Comparison of ENCODE assay signal across 24 cellular contexts in genomic region chr10:60762554-60762953, GRCh38.
"Had no signal": no experiment of that assay in that cellular context is flagged by ENCODE, and none has a peak within 500 bp of the region (broad histone marks: within the 10 kb centered on the region; RNA-seq: fewer than 3 reads in every experiment).

No MANE protein-coding gene starts in this region.

- H3K4me3 ChIP-seq: pancreas, smooth muscle cell, tibial artery had no signal

- H3K27ac ChIP-seq: epithelial cell of prostate, foreskin keratinocyte, neutrophil, pancreas, tibial artery had no signal

- DNase-seq: activated CD4-positive, alpha-beta memory T cell treated with anti-CD3 and anti-CD28 coated beads, Interleukin-2, amount 10 ng/mL, durations not matched to agents 7 days and 5 days; activated CD4-positive, alpha-beta T cell treated with anti-CD3 and anti-CD28 coated beads for 48 hours; activated CD4-positive, CD25-positive, alpha-beta regulatory T cell; activated naive CD4-positive, alpha-beta T cell; activated naive CD8-positive, alpha-beta T cell treated with anti-CD3 and anti-CD28 coated beads, Interleukin-2, amount 10 ng/mL, durations not matched to agents 7 days and 5 days; activated T-cell treated with anti-CD3 and anti-CD28 coated beads, Interleukin-2, amount 50 U/mL, for 1 hour; amygdala; dermis blood vessel endothelial cell; effector memory CD8-positive, alpha-beta T cell; foreskin keratinocyte; glutamatergic neuron; hippocampal formation; left cardiac atrium; naive thymus-derived CD8-positive, alpha-beta T cell; pancreas; stimulated activated CD4-positive, alpha-beta T cell treated with anti-CD3 and anti-CD28 coated beads, Interleukin-4, amount 100 ng/mL, for 24 hours; stimulated activated naive B cell treated with anti-CD40 and anti-IgM and Interleukin-4, amounts not matched to agents 10 μg/mL and 1 μg/mL and 100 μg/mL, for 72 hours; substantia nigra; tibial artery had no signal

- ATAC-seq: activated T-helper 17 cell treated with anti-CD3 and anti-CD28 coated beads, Interleukin-2, amount 50 U/mL, for 72 hours; effector memory CD8-positive, alpha-beta T cell; foreskin keratinocyte; left cardiac atrium; naive thymus-derived CD8-positive, alpha-beta T cell; pancreas; sciatic nerve; stimulated activated naive B cell treated with anti-CD40 and anti-IgM and Interleukin-4, amounts not matched to agents 10 μg/mL and 1 μg/mL and 100 μg/mL, for 72 hours had no signal

- H3K4me1 ChIP-seq: pancreas, tibial artery had no signal

- H3K27me3 ChIP-seq: foreskin keratinocyte, neutrophil, pancreas, tibial artery had no signal

- H3K4me2 ChIP-seq: smooth muscle cell had no signal

- H3K36me3 ChIP-seq: neutrophil, pancreas, tibial artery had no signal

- H3K9me3 ChIP-seq: neutrophil, pancreas, tibial artery had no signal
